Comparison of ENCODE assay signal across 9 cellular contexts in the genomic region with DNA sequence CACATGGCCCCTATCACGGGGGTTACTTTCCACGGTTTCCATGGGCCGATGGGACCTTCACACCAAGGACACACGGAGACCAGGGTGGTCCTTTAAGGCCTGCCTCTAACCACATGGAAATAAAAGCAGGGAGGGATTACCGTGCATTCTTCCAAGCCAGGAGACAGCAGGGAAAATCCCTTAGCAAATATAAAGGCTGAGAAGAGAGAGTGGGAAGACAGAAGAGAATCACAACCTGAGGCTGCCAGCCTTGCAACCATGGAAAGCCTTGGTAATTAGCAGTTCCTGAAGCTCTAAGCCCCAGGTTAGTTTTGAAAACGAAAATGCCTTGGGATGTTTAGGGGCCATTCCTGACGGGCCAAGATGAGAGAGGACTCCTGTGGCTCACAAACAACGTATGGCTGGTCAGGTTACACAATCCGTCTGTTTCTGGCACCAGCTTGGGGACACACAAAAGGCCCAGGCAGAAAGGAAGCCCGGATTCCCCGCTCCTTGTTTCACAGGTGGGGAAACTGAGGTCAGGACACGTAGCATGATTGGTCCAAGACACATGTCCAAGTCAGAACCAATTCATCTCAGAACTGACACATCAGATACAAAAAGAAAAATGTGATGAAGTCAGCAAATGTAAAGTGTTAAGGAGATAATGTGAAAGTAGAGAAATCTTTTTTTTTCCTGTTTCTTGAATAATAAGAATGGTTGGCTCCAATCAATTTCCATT. TPM values are rescaled to one million over a fixed set of nuclear protein-coding genes. Genes with fewer than 3 reads are reported as not detected.
DNase-seq lines count a peak whose midpoint lies in the region; TF ChIP-seq lines count a peak whose summit lies in the region.
"Had no signal": no experiment of that assay in that cellular context is flagged by ENCODE, and none has a peak within 500 bp of the region (broad histone marks: within the 10 kb centered on the region; RNA-seq: fewer than 3 reads in every experiment).

No MANE protein-coding gene starts in this region.

- peak overlapping the region; percentile 57 for H3K4me2 ChIP-seq in osteoblast (ENCODE audit: insufficient read depth, low read length)

- no peaks in the 10 kb centered on the region for H3K9me3 Mint-ChIP-seq in IgD-negative memory B cell

- no peaks in the 10 kb centered on the region for H3K79me2 ChIP-seq in osteoblast (ENCODE audit: insufficient read depth, low read length)

- peak; percentile 54 for DNase-seq in ELF-1 (ENCODE audit: low read depth, low spot score)
- DNase-seq in colonic mucosa, result no peak
- peak; percentile 83 for DNase-seq in osteoblast (ENCODE audit: insufficient read length, low spot score, missing footprints)
- no peak for DNase-seq in NCI-H187 treated with DMSO at 0.1 percent for 48 hours (lab: John Stamatoyannopoulos, UW)
- DNase-seq in cerebellum (ENCODE audit: low spot score), result no peak
- no peak for DNase-seq in HCEC 1CT
- no peak for DNase-seq in GDM1 (lab: John Stamatoyannopoulos, UW)
- DNase-seq: activated gamma-delta T cell treated with Interleukin-2 at 50 U/mL for 16 hours had no signal

- H3K4me3 ChIP-seq in colonic mucosa, result no peak overlapping the region
- peak overlapping the region; percentile 15 for H3K4me3 ChIP-seq in osteoblast (ENCODE audit: insufficient read depth, low read length)

- peaks cover 2% of the 10 kb centered on the region for H3K36me3 Mint-ChIP-seq in IgD-negative memory B cell

- H3K36me3 ChIP-seq in colonic mucosa (no peaks in the 10 kb centered on the region), osteoblast (ENCODE audit: insufficient read depth, low read length) (no peaks in the 10 kb centered on the region)

- no peak for TF ChIP-seq CTCF in colonic mucosa (IDR thresholded peaks at IDR 0.05)
- TF ChIP-seq CTCF in osteoblast (IDR thresholded peaks at IDR 0.05; ENCODE audit: extremely low read depth, low read depth, low read length), result no peak

- H3K4me1 ChIP-seq in colonic mucosa, result no peaks in the 10 kb centered on the region
- peaks cover 37% of the 10 kb centered on the region for H3K4me1 ChIP-seq in osteoblast (ENCODE audit: insufficient read depth, low read length)

- H4K20me1 ChIP-seq in osteoblast (ENCODE audit: insufficient read depth, low read length), result peaks cover 2% of the 10 kb centered on the region

- peaks cover 43 to 50% (median 48%) of the 10 kb centered on the region in 3 donors for H3K4me1 Mint-ChIP-seq in IgD-negative memory B cell

- peak overlapping the region; percentile 92 to 99 (median 97) for H3K4me3 Mint-ChIP-seq in IgD-negative memory B cell

- H3K27me3 ChIP-seq in colonic mucosa (peaks cover 12% of the 10 kb centered on the region), osteoblast (ENCODE audit: insufficient read depth, low read length) (peaks cover 4% of the 10 kb centered on the region)

- H3K9ac ChIP-seq in colonic mucosa (ENCODE audit: low read depth in 2 of 2, low read length in 2 of 2), result peak overlapping the region; percentile 3 to 27

- H3K27ac ChIP-seq in colonic mucosa, result peak overlapping the region; percentile 17
- peak overlapping the region; percentile 13 for H3K27ac ChIP-seq in osteoblast (ENCODE audit: low read depth, low read length)

- H3K27ac Mint-ChIP-seq in IgD-negative memory B cell, result peak overlapping the region; percentile 91 to 96 (median 92)

- H3K27me3 Mint-ChIP-seq in IgD-negative memory B cell, result no peaks in the 10 kb centered on the region

- peak overlapping the region; percentile 16 for H2AFZ ChIP-seq in osteoblast (ENCODE audit: low read length)

- H3K9me3 ChIP-seq in colonic mucosa, result no peaks in the 10 kb centered on the region
- no peaks in the 10 kb centered on the region for H3K9me3 ChIP-seq in osteoblast (ENCODE audit: low read depth, low read length)

- intact Hi-C loops in colonic mucosa (cut with DNase I), result no loop called here

RNA-seq across cellular contexts. Expression of gene PREX1, which starts 2.8 kb away (rescaled TPM):
- 41.7 TPM for polyA plus RNA-seq in IgD-negative memory B cell
- 10 to 100 TPM in 1 of 2 donors, 1 to 10 TPM in 1; 7.2 to 24.6 TPM for total RNA-seq in colonic mucosa
- total RNA-seq in osteoblast, result 12.7 and 14.1 TPM in 2 replicates
- 55.3 TPM for total RNA-seq in cerebellum

Comparison
In these comparisons a context has a peak if more than half of its experiments do, and no peak if none do; other contexts are left out.
1. DNase-seq: peak in ELF-1 (single experiment) and osteoblast (single experiment); none in colonic mucosa (single experiment), NCI-H187 treated with DMSO at 0.1 percent for 48 hours (single experiment), cerebellum (single experiment), HCEC 1CT (single experiment) and GDM1 (single experiment).